In genomic region chr10:96765406-96766240, GRCh38 we compare ENCODE assay signal across 9 cellular contexts. TPM values are rescaled to one million over a fixed set of nuclear protein-coding genes. Genes with fewer than 3 reads are reported as not detected.
A peak's percentile ranks its signal among the peaks of the same experiment; 100 is the strongest.
DNase-seq lines count a peak whose midpoint lies in the region; ATAC-seq, FAIRE-seq and TF ChIP-seq lines count a peak whose summit lies in the region.
"Had no signal": no experiment of that assay in that cellular context is flagged by ENCODE, and none has a peak within 500 bp of the region (broad histone marks: within the 10 kb centered on the region; RNA-seq: fewer than 3 reads in every experiment).

No MANE protein-coding gene starts in this region.

- H3K36me3 Mint-ChIP-seq in progenitor cell of endocrine pancreas (ENCODE audit: insufficient read depth): no peaks in the 10 kb centered on the region

- peaks cover 3% of the 10 kb centered on the region for H3K4me1 Mint-ChIP-seq in progenitor cell of endocrine pancreas (ENCODE audit: low read depth)

- no peak overlapping the region for H3K4me3 Mint-ChIP-seq in progenitor cell of endocrine pancreas (ENCODE audit: low read depth)
- H3K4me3 Mint-ChIP-seq: T-helper 1 cell treated with Interleukin-12 subunit alpha and Interleukin-12 subunit beta and Interleukin-4 antibody, amounts not matched to agents 30 μg/mL and 1 μg/mL, for 36 hours had no signal

- DNase-seq in DMS 273 (lab: John Stamatoyannopoulos, UW; ENCODE audit: unreplicated experiment): peak; percentile 73
- peak; percentile 10 for DNase-seq in SHP77 treated with DMSO at 0.1 percent for 48 hours (lab: John Stamatoyannopoulos, UW)
- peak; percentile 26 for DNase-seq in activated gamma-delta T cell (lab: John Stamatoyannopoulos, UW)
- DNase-seq in glomerular visceral epithelial cell (ENCODE audit: extremely low spot score): peak; percentile 73
- peak; percentile 30 for DNase-seq in progenitor cell of endocrine pancreas (ENCODE audit: low spot score, unreplicated experiment)
- DNase-seq in urothelium cell line (ENCODE audit: low spot score): peak; percentile 62

- H3K27me3 Mint-ChIP-seq in progenitor cell of endocrine pancreas: peaks cover 2% of the 10 kb centered on the region

- ATAC-seq in HG02870 (IDR thresholded peaks at IDR 0.05; ENCODE audit: unreplicated experiment) (peak; percentile 50), HG02981 (IDR thresholded peaks at IDR 0.05; ENCODE audit: unreplicated experiment) (no peak)

- H3K27ac Mint-ChIP-seq in progenitor cell of endocrine pancreas: no peak overlapping the region
- H3K27ac Mint-ChIP-seq: T-helper 1 cell treated with Interleukin-12 subunit alpha and Interleukin-12 subunit beta and Interleukin-4 antibody, amounts not matched to agents 30 μg/mL and 1 μg/mL, for 36 hours had no signal

- peak; percentile 70 for TF ChIP-seq CTCF in progenitor cell of endocrine pancreas (IDR thresholded peaks at IDR 0.05; ENCODE audit: unreplicated experiment)

- no peak for FAIRE-seq in urothelium cell line (lab: Jason Lieb, UNC)

- H3K9me3 Mint-ChIP-seq in progenitor cell of endocrine pancreas (ENCODE audit: low read depth): peaks cover 5% of the 10 kb centered on the region

RNA-seq across cellular contexts. Expression of gene PIK3AP1, which starts 45.3 kb away (rescaled TPM):
- 40.0 TPM in 2 replicates for total RNA-seq in progenitor cell of endocrine pancreas

Comparison
In these comparisons a context has a peak if more than half of its experiments do, and no peak if none do; other contexts are left out.
1. DNase-seq: peak in every context shown above with its lines; median percentile 73 in DMS 273; 73 in glomerular visceral epithelial cell; 62 in urothelium cell line; 30 in progenitor cell of endocrine pancreas; 26 in activated gamma-delta T cell; 10 in SHP77 treated with DMSO at 0.1 percent for 48 hours.